Comparison of ENCODE assay signal across 27 cellular contexts in the genomic region with DNA sequence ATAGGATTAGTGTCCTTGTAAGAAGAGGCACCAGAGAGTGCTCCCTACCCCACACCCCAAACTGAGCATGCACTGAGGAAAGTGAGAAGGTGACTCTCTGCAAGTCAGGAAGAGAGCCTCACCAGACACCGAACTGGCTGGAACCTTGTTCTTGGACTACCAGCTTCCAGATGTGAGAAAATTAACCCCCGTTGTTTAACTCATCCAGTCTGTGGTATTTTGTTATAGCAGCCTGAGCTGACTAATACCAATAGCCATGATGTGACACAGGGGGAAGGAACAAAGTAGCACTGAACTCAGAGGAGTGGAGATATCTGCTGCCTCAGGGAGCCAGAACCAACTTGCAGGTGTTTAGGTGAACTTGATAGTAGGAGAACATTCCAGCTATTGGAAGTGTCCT.
"Had no signal": no experiment of that assay in that cellular context is flagged by ENCODE, and none has a peak within 500 bp of the region (broad histone marks: within the 10 kb centered on the region; RNA-seq: fewer than 3 reads in every experiment).

No MANE protein-coding gene starts in this region.

- H2AFZ ChIP-seq: neural progenitor cell, parathyroid adenoma had no signal

- H3K4me3 ChIP-seq: neural progenitor cell, ovary, psoas muscle, skin epidermis, smooth muscle cell, spleen, stomach, thoracic aorta, thyroid gland, tibial nerve, upper lobe of right lung, uterus had no signal

- ATAC-seq: naive thymus-derived CD4-positive, alpha-beta T cell; natural killer cell; psoas muscle; right cardiac atrium; sciatic nerve; stimulated activated naive B cell treated with anti-CD40 and anti-IgM and Interleukin-4, amounts not matched to agents 10 μg/mL and 1 μg/mL and 100 μg/mL, for 72 hours; upper lobe of right lung had no signal

- H3K27me3 ChIP-seq: neural progenitor cell, ovary, stomach, thyroid gland, tibial nerve, upper lobe of right lung, uterus had no signal

- H3K9ac ChIP-seq: neural progenitor cell, parathyroid adenoma had no signal

- H3K79me2 ChIP-seq: parathyroid adenoma had no signal

- H3K4me2 ChIP-seq: neural progenitor cell, smooth muscle cell had no signal

- H3K9me3 ChIP-seq: neutrophil, ovary, psoas muscle, spleen, stomach, thoracic aorta, thyroid gland, tibial nerve, upper lobe of right lung, uterus had no signal

- H3K4me1 ChIP-seq: psoas muscle, uterus had no signal

- H3K27ac ChIP-seq: neural progenitor cell, neutrophil, ovary, parathyroid adenoma, psoas muscle, skin epidermis, spleen, stomach, thoracic aorta, thyroid gland, tibial nerve, upper lobe of right lung, uterus had no signal

- DNase-seq: naive thymus-derived CD4-positive, alpha-beta T cell; natural killer cell; nucleus accumbens; ovary; posterior cingulate gyrus; psoas muscle; right cardiac atrium; spleen; stimulated activated CD4-positive, alpha-beta T cell treated with anti-CD3 and anti-CD28 coated beads, Interleukin-12 subunit alpha, Interleukin-12 subunit beta, amount 100 ng/mL, for 4 hours; stimulated activated CD4-positive, alpha-beta T cell treated with anti-CD3 and anti-CD28 coated beads, Interleukin-1b, Interleukin-23, amount 100 ng/mL, for 48 hours; stimulated activated CD4-positive, alpha-beta T cell treated with anti-CD3 and anti-CD28 coated beads, Interleukin-4, amount 100 ng/mL, for 1 hour; stimulated activated CD4-positive, alpha-beta T cell treated with anti-CD3 and anti-CD28 coated beads, Interleukin-4, amount 100 ng/mL, for 4 hours; stimulated activated CD8-positive, alpha-beta memory T cell treated with anti-CD3 and anti-CD28 coated beads, Interleukin-4, amount 100 ng/mL, for 48 hours; stimulated activated naive B cell treated with anti-CD40 and anti-IgM and Interleukin-4, amounts not matched to agents 10 μg/mL and 1 μg/mL and 100 μg/mL, for 72 hours; stimulated activated naive CD4-positive, alpha-beta T cell treated with Interleukin-2 at 50 U/mL for 16 hours; stomach; thyroid gland; upper lobe of right lung; uterus had no signal

- H3K36me3 ChIP-seq: neural progenitor cell, neutrophil, ovary, spleen, stomach, thoracic aorta, thyroid gland, tibial nerve, upper lobe of right lung, uterus had no signal
